ENCODE assay signal across 15 cellular contexts in the genomic region with DNA sequence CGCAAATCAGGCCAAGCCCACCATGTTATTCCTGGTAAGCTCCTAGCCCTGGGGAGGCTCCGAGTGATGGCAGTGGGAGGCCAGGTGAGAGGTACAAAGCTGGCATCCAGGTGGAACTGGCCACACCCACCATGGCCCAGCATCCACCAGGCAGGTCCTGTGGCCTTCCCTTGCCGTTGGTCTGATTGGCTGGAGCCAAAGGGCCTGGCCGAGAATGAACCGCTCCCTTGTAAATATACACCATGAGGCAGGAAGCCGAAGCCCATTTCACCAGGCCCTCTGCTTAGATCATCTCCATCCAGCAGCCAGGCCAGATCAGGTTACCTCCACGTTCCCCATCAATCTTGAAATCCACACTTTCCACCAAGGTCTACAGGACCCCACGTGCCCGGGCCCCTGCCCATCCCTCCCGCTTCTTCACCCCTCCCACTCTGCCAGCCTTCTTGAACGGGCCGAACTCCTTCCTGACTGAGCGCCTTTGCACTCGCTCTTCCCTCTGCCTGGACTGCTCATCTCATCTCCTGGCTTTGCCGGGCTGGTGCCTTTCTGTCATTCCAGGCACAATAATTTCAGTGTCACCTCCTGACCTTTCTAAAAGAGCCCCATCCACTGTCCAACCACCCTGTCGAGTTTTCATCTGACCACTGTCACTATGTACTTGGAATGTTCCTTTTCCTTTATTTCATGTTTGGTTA. TPM values are rescaled to one million over a fixed set of nuclear protein-coding genes. Genes with fewer than 3 reads are reported as not detected.
DNase-seq lines count a peak whose midpoint lies in the region; ATAC-seq, FAIRE-seq and TF ChIP-seq lines count a peak whose summit lies in the region.
"Had no signal": no experiment of that assay in that cellular context is flagged by ENCODE, and none has a peak within 500 bp of the region (broad histone marks: within the 10 kb centered on the region; RNA-seq: fewer than 3 reads in every experiment).

No MANE protein-coding gene starts in this region.

- no peak overlapping the region for H3K4me3 ChIP-seq in K562
- H3K4me3 ChIP-seq: pancreas, SJSA1, tibial artery had no signal

- H3K9me3 Mint-ChIP-seq in activated naive CD4-positive, alpha-beta T cell treated with anti-CD3 and anti-CD28 coated beads, Interleukin-2, amount 10 ng/mL, durations not matched to agents 7 days and 5 days: no peaks in the 10 kb centered on the region
- no peaks in the 10 kb centered on the region for H3K9me3 Mint-ChIP-seq in stimulated activated effector memory CD8-positive, alpha-beta T cell treated with anti-CD3 and anti-CD28 coated beads, Interleukin-12 subunit alpha, Interleukin-12 subunit beta, amount 100 ng/mL, for 72 hours

- H3K79me2 ChIP-seq in K562 (ENCODE audit: control insufficient read depth, insufficient read depth, low read length): peaks cover 29% of the 10 kb centered on the region

- POLR2A ChIA-PET in K562 (lab: Yijun Ruan, JAX): interaction anchor here (0.6 kb wide), 1 partner anchor 121 kb away, joined by 3 read pairs; no protein-coding TSS in a partner anchor

- TF ChIP-seq CTCF in K562 (IDR thresholded peaks at IDR 0.05 in 2 of 3, conservative IDR thresholded peaks at IDR 0.05 in 1 of 3; ENCODE audit: insufficient read depth in 2 of 3, low read depth in 1 of 3, low read length in 3 of 3): no peak

- H3K36me3 Mint-ChIP-seq in activated naive CD4-positive, alpha-beta T cell treated with anti-CD3 and anti-CD28 coated beads, Interleukin-2, amount 10 ng/mL, durations not matched to agents 7 days and 5 days: peaks cover 70% of the 10 kb centered on the region
- peaks cover 85% of the 10 kb centered on the region for H3K36me3 Mint-ChIP-seq in stimulated activated effector memory CD8-positive, alpha-beta T cell treated with anti-CD3 and anti-CD28 coated beads, Interleukin-12 subunit alpha, Interleukin-12 subunit beta, amount 100 ng/mL, for 72 hours

- no peaks in the 10 kb centered on the region for H3K27me3 Mint-ChIP-seq in activated naive CD4-positive, alpha-beta T cell treated with anti-CD3 and anti-CD28 coated beads, Interleukin-2, amount 10 ng/mL, durations not matched to agents 7 days and 5 days

- peaks cover 25% of the 10 kb centered on the region; the same call in 1 of the 3 replicates for H3K36me3 ChIP-seq in K562 (ENCODE audit: control insufficient read depth, insufficient read depth, low read length)
- H3K36me3 ChIP-seq: pancreas, tibial artery had no signal

- no peaks in the 10 kb centered on the region for H3K9me1 ChIP-seq in K562 (ENCODE audit: control insufficient read depth, insufficient read depth, low read length)

- in situ Hi-C loops in K562 (cut with MboI): no loop called here

- no peak overlapping the region for H2AFZ ChIP-seq in K562 (ENCODE audit: low read depth, low read length)

- intact Hi-C loops in K562 (cut with micrococcal nuclease): loop anchor here (10.0 kb wide), 2 partner anchors 45 to 115 kb away; no protein-coding TSS in a partner anchor

- TF ChIP-seq RAD21 in K562 (CRISPR knock-in tag; conservative IDR thresholded peaks at IDR 0.05 in 1 of 2, IDR thresholded peaks at IDR 0.05 in 1 of 2): no peak

- no peak for TF ChIP-seq EP300 in K562 (IDR thresholded peaks at IDR 0.05; ENCODE audit: low read length)

- H3K4me1 Mint-ChIP-seq in activated naive CD4-positive, alpha-beta T cell treated with anti-CD3 and anti-CD28 coated beads, Interleukin-2, amount 10 ng/mL, durations not matched to agents 7 days and 5 days: peaks cover 64% of the 10 kb centered on the region
- H3K4me1 Mint-ChIP-seq in stimulated activated effector memory CD8-positive, alpha-beta T cell treated with anti-CD3 and anti-CD28 coated beads, Interleukin-12 subunit alpha, Interleukin-12 subunit beta, amount 100 ng/mL, for 72 hours: peaks cover 75% of the 10 kb centered on the region

- H3K4me2 ChIP-seq in K562 (ENCODE audit: insufficient read depth, low read length): no peak overlapping the region

- BruUV-seq in K562 (replicated peaks; lab: Mats Ljungman, UMichigan): no TSS peak

- peaks cover 30 to 31% of the 10 kb centered on the region in 2 experiments; a peak in 4 of 5 replicates for H3K4me1 ChIP-seq in K562 (replicated peaks in 1 of 2; ENCODE audit: control insufficient read depth in 2 of 2, insufficient read depth in 2 of 2, low read length in 2 of 2)
- H3K4me1 ChIP-seq: pancreas had no signal

- FAIRE-seq in K562 (lab: Jason Lieb, UNC): no peak
- FAIRE-seq: GM18507, islet of Langerhans, pancreas had no signal

- TF ChIP-seq POLR2A in K562 (conservative IDR thresholded peaks at IDR 0.05): no peak; the same call in 1 of the 2 replicates

- no peaks in the 10 kb centered on the region for H3K9me3 ChIP-seq in K562 (replicated peaks; ENCODE audit: control insufficient read depth, insufficient read depth, low read depth, low read length)
- H3K9me3 ChIP-seq: pancreas, SJSA1, tibial artery had no signal

- H3K4me3 Mint-ChIP-seq in activated naive CD4-positive, alpha-beta T cell treated with anti-CD3 and anti-CD28 coated beads, Interleukin-2, amount 10 ng/mL, durations not matched to agents 7 days and 5 days: peak overlapping the region; percentile 11
- peak overlapping the region; percentile 95 for H3K4me3 Mint-ChIP-seq in stimulated activated effector memory CD8-positive, alpha-beta T cell treated with anti-CD3 and anti-CD28 coated beads, Interleukin-12 subunit alpha, Interleukin-12 subunit beta, amount 100 ng/mL, for 72 hours

- no peak overlapping the region for H3K27ac ChIP-seq in K562 (ENCODE audit: extremely low read depth, low read depth, low read length)
- H3K27ac ChIP-seq: C4-2B, pancreas, SJSA1, tibial artery had no signal

- peak overlapping the region in 1 of 2 experiments; percentile 11; a peak in 1 of 4 replicates for H3K9ac ChIP-seq in K562 (ENCODE audit: insufficient read depth in 1 of 2, low read depth in 2 of 2, low read length in 2 of 2)

- no peaks in the 10 kb centered on the region for H3K27me3 ChIP-seq in K562 (ENCODE audit: control insufficient read depth in 2 of 2, insufficient read depth in 2 of 2, low read length in 2 of 2)
- H3K27me3 ChIP-seq: pancreas, SJSA1, tibial artery had no signal

- CTCF ChIA-PET in activated naive CD4-positive, alpha-beta T cell treated with anti-CD3 and anti-CD28 coated beads, Interleukin-2, amount 10 ng/mL, durations not matched to agents 7 days and 5 days (lab: Charles Lee): interaction anchor here (9.6 kb wide), 1 partner anchor 280 kb away, joined by 95 read pairs; no protein-coding TSS in a partner anchor
- CTCF ChIA-PET in K562 (lab: Yijun Ruan, JAX; ENCODE audit: low intra/inter-chr PET ratio): no interaction called here

- ATAC-seq in K562: no peak
- no peak for ATAC-seq in stimulated activated effector memory CD8-positive, alpha-beta T cell treated with anti-CD3 and anti-CD28 coated beads, Interleukin-12 subunit alpha, Interleukin-12 subunit beta, amount 100 ng/mL, for 72 hours
- ATAC-seq: pancreas had no signal

- DNase-seq in activated naive CD4-positive, alpha-beta T cell treated with anti-CD3 and anti-CD28 coated beads, Interleukin-2, amount 10 ng/mL, durations not matched to agents 7 days and 5 days: peak; percentile 42
- no peak for DNase-seq in activated naive CD4-positive, alpha-beta T cell treated with anti-CD3 and anti-CD28 coated beads, Interleukin-2, amount 50 U/mL, for 16 hours
- DNase-seq in NCI-H510A treated with DMSO at 0.1 percent for 48 hours (lab: John Stamatoyannopoulos, UW) (peak; percentile 56), K562 (ENCODE audit: extremely low read depth in 1 of 4, low spot score in 3 of 4) (no peak), NCI-H774 (lab: John Stamatoyannopoulos, UW) (no peak), AML-193 (lab: John Stamatoyannopoulos, UW) (no peak), OCI-M1 (lab: John Stamatoyannopoulos, UW) (no peak)
- DNase-seq in stimulated activated effector memory CD8-positive, alpha-beta T cell treated with anti-CD3 and anti-CD28 coated beads, Interleukin-12 subunit alpha, Interleukin-12 subunit beta, amount 100 ng/mL, for 72 hours (ENCODE audit: low spot score in 2 of 2): peak in 1 of 2 donors; percentile 73
- DNase-seq: NCI-H1105, pancreas, tibial artery had no signal

- H4K20me1 ChIP-seq in K562 (replicated peaks; ENCODE audit: control insufficient read depth, insufficient read depth, low read length): no peaks in the 10 kb centered on the region; the same call in 1 of the 2 replicates

- peak overlapping the region; percentile 86 for H3K27ac Mint-ChIP-seq in activated naive CD4-positive, alpha-beta T cell treated with anti-CD3 and anti-CD28 coated beads, Interleukin-2, amount 10 ng/mL, durations not matched to agents 7 days and 5 days
- H3K27ac Mint-ChIP-seq in stimulated activated effector memory CD8-positive, alpha-beta T cell treated with anti-CD3 and anti-CD28 coated beads, Interleukin-12 subunit alpha, Interleukin-12 subunit beta, amount 100 ng/mL, for 72 hours: peak overlapping the region; percentile 99

- 66% methylated on average over 16 of the region's 16 CpGs for WGBS in K562 (ENCODE audit: insufficient coverage, low coverage, missing lambda C conversion rate)

RNA-seq across cellular contexts. Expression of gene SOCS1, which starts 5.8 kb away (rescaled TPM):
- total RNA-seq in K562 (2011; cell fraction: chromatin; rRNA removed; ENCODE audit: low replicate concordance): 6.9 and 32.4 TPM in 2 replicates
- total RNA-seq in K562 (2011; cell fraction: nucleolus; rRNA removed): 49.0 and 69.4 TPM in 2 replicates
- total RNA-seq in K562 (2011; cell fraction: nucleoplasm; rRNA removed): 25.5 and 31.5 TPM in 2 replicates
- total RNA-seq in K562 (2014; rRNA removed) (2.9 and 3.3 TPM in 2 replicates), K562 (2014; rRNA removed; fragmentation: Illumina TruSeq; extraction: Trizol) (0.29 and 0.44 TPM in 2 replicates), K562 (2015; rRNA removed; fragmentation: Illumina TruSeq; extraction: Trizol) (1.8 and 2.3 TPM in 2 replicates), K562 (2021) (7.1 and 7.5 TPM in 2 replicates)
- polyA plus RNA-seq in K562 (2011; rRNA removed) (3.8 and 6.4 TPM in 2 replicates), K562 (2014; fragmentation: Illumina TruSeq; extraction: Trizol) (1.1 and 1.4 TPM in 2 replicates), K562 (2014; fragmentation: Nextera tagmentation; extraction: Ambion mirVana) (under 1 TPM; 0.04 to 0.10 TPM), K562 (2014; rRNA removed) (6.2 and 7.2 TPM in 2 replicates)
- 11.2 and 23.7 TPM in 2 replicates for polyA plus RNA-seq in K562 (2011; cell fraction: cytosol; rRNA removed)
- 30.0 and 38.3 TPM in 2 replicates for polyA plus RNA-seq in K562 (2011; cell fraction: nucleus; rRNA removed)
- polyA plus RNA-seq in K562 (2012): 8.5 and 19.6 TPM in 2 replicates
- polyA minus RNA-seq in K562 (2011; rRNA and poly(A)+ RNA removed): 1.2 and 1.6 TPM in 2 replicates
- polyA minus RNA-seq in K562 (2011; cell fraction: cytosol; rRNA and poly(A)+ RNA removed): 6.1 and 17.1 TPM in 2 replicates
- 33.7 and 41.5 TPM in 2 replicates for polyA minus RNA-seq in K562 (2011; cell fraction: nucleus; rRNA and poly(A)+ RNA removed)

RNA-seq across cellular contexts. Expression of gene TNP2, which starts 18.9 kb away (rescaled TPM):
- not detected in 2 replicates for total RNA-seq in K562 (2011; cell fraction: chromatin; rRNA removed; ENCODE audit: low replicate concordance)
- total RNA-seq in K562 (2011; cell fraction: nucleolus; rRNA removed): not detected in 2 replicates
- total RNA-seq in K562 (2011; cell fraction: nucleoplasm; rRNA removed): not detected in 2 replicates
- total RNA-seq in K562 (2014; rRNA removed): not detected in 2 replicates
- total RNA-seq in K562 (2014; rRNA removed; fragmentation: Illumina TruSeq; extraction: Trizol): not detected in 2 replicates
- total RNA-seq in K562 (2015; rRNA removed; fragmentation: Illumina TruSeq; extraction: Trizol): not detected in 2 replicates
- total RNA-seq in K562 (2021): not detected in 2 replicates
- not detected in 2 replicates for polyA plus RNA-seq in K562 (2011; rRNA removed)
- polyA plus RNA-seq in K562 (2011; cell fraction: cytosol; rRNA removed): not detected in 2 replicates
- not detected in 2 replicates for polyA plus RNA-seq in K562 (2011; cell fraction: nucleus; rRNA removed)
- polyA plus RNA-seq in K562 (2012): not detected in 2 replicates
- polyA plus RNA-seq in K562 (2014; fragmentation: Illumina TruSeq; extraction: Trizol): not detected in 2 replicates
- not detected for polyA plus RNA-seq in K562 (2014; fragmentation: Nextera tagmentation; extraction: Ambion mirVana)
- polyA plus RNA-seq in K562 (2014; rRNA removed): not detected in 2 replicates
- not detected in 2 replicates for polyA minus RNA-seq in K562 (2011; rRNA and poly(A)+ RNA removed)
- not detected in 2 replicates for polyA minus RNA-seq in K562 (2011; cell fraction: cytosol; rRNA and poly(A)+ RNA removed)
- polyA minus RNA-seq in K562 (2011; cell fraction: nucleus; rRNA and poly(A)+ RNA removed): not detected in 2 replicates
- total RNA-seq: pancreas, SJSA1 had no signal
- polyA plus RNA-seq: pancreas had no signal

RNA-seq across cellular contexts. Expression of gene PRM3, which starts 23.2 kb away (rescaled TPM):
- not detected in 2 replicates for total RNA-seq in K562 (2011; cell fraction: chromatin; rRNA removed; ENCODE audit: low replicate concordance)
- not detected in 2 replicates for total RNA-seq in K562 (2011; cell fraction: nucleolus; rRNA removed)
- total RNA-seq in K562 (2011; cell fraction: nucleoplasm; rRNA removed): not detected in 2 replicates
- not detected in 2 replicates for total RNA-seq in K562 (2014; rRNA removed)
- total RNA-seq in K562 (2014; rRNA removed; fragmentation: Illumina TruSeq; extraction: Trizol): not detected in 2 replicates
- total RNA-seq in K562 (2015; rRNA removed; fragmentation: Illumina TruSeq; extraction: Trizol): not detected in 2 replicates
- not detected in 2 replicates for total RNA-seq in K562 (2021)
- not detected in 2 replicates for polyA plus RNA-seq in K562 (2011; rRNA removed)
- polyA plus RNA-seq in K562 (2011; cell fraction: cytosol; rRNA removed): not detected in 2 replicates
- not detected in 2 replicates for polyA plus RNA-seq in K562 (2011; cell fraction: nucleus; rRNA removed)
- polyA plus RNA-seq in K562 (2012): not detected in 2 replicates
- polyA plus RNA-seq in K562 (2014; fragmentation: Illumina TruSeq; extraction: Trizol): not detected in 2 replicates
- not detected for polyA plus RNA-seq in K562 (2014; fragmentation: Nextera tagmentation; extraction: Ambion mirVana)
- polyA plus RNA-seq in K562 (2014; rRNA removed): not detected in 2 replicates
- polyA minus RNA-seq in K562 (2011; rRNA and poly(A)+ RNA removed): not detected in 2 replicates
- polyA minus RNA-seq in K562 (2011; cell fraction: cytosol; rRNA and poly(A)+ RNA removed): not detected in 2 replicates
- not detected in 2 replicates for polyA minus RNA-seq in K562 (2011; cell fraction: nucleus; rRNA and poly(A)+ RNA removed)
- total RNA-seq: pancreas, SJSA1 had no signal
- polyA plus RNA-seq: pancreas had no signal

RNA-seq across cellular contexts. Expression of gene PRM2, which starts 26.0 kb away (rescaled TPM):
- not detected in 2 replicates for total RNA-seq in K562 (2011; cell fraction: chromatin; rRNA removed; ENCODE audit: low replicate concordance)
- not detected in 2 replicates for total RNA-seq in K562 (2011; cell fraction: nucleolus; rRNA removed)
- not detected in 2 replicates for total RNA-seq in K562 (2011; cell fraction: nucleoplasm; rRNA removed)
- total RNA-seq in K562 (2014; rRNA removed) (not detected in 2 replicates), K562 (2014; rRNA removed; fragmentation: Illumina TruSeq; extraction: Trizol) (not detected in 2 replicates), K562 (2015; rRNA removed; fragmentation: Illumina TruSeq; extraction: Trizol) (not detected in 2 replicates), K562 (2021) (not detected in 2 replicates)
- polyA plus RNA-seq in K562 (2011; rRNA removed) (not detected in 2 replicates), K562 (2014; fragmentation: Illumina TruSeq; extraction: Trizol) (not detected in 2 replicates), K562 (2014; fragmentation: Nextera tagmentation; extraction: Ambion mirVana) (not detected), K562 (2014; rRNA removed) (not detected in 2 replicates)
- not detected in 2 replicates for polyA plus RNA-seq in K562 (2011; cell fraction: cytosol; rRNA removed)
- polyA plus RNA-seq in K562 (2011; cell fraction: nucleus; rRNA removed): not detected in 2 replicates
- polyA plus RNA-seq in K562 (2012): not detected in 2 replicates
- polyA minus RNA-seq in K562 (2011; rRNA and poly(A)+ RNA removed): not detected in 2 replicates
- polyA minus RNA-seq in K562 (2011; cell fraction: cytosol; rRNA and poly(A)+ RNA removed): not detected in 2 replicates
- polyA minus RNA-seq in K562 (2011; cell fraction: nucleus; rRNA and poly(A)+ RNA removed): not detected in 2 replicates
- total RNA-seq: pancreas, SJSA1 had no signal
- polyA plus RNA-seq: pancreas had no signal

RNA-seq across cellular contexts. Expression of gene PRM1, which starts 30.9 kb away (rescaled TPM):
- total RNA-seq in K562 (2011; cell fraction: chromatin; rRNA removed; ENCODE audit: low replicate concordance): not detected in 2 replicates
- total RNA-seq in K562 (2011; cell fraction: nucleolus; rRNA removed): not detected in 2 replicates
- not detected in 2 replicates for total RNA-seq in K562 (2011; cell fraction: nucleoplasm; rRNA removed)
- total RNA-seq in K562 (2014; rRNA removed) (not detected in 2 replicates), K562 (2014; rRNA removed; fragmentation: Illumina TruSeq; extraction: Trizol) (not detected in 2 replicates), K562 (2015; rRNA removed; fragmentation: Illumina TruSeq; extraction: Trizol) (not detected in 2 replicates), K562 (2021) (not detected in 2 replicates)
- polyA plus RNA-seq in K562 (2011; rRNA removed) (not detected in 2 replicates), K562 (2014; fragmentation: Illumina TruSeq; extraction: Trizol) (not detected in 2 replicates), K562 (2014; fragmentation: Nextera tagmentation; extraction: Ambion mirVana) (not detected), K562 (2014; rRNA removed) (not detected in 2 replicates)
- not detected in 2 replicates for polyA plus RNA-seq in K562 (2011; cell fraction: cytosol; rRNA removed)
- polyA plus RNA-seq in K562 (2011; cell fraction: nucleus; rRNA removed): not detected in 2 replicates
- not detected in 2 replicates for polyA plus RNA-seq in K562 (2012)
- polyA minus RNA-seq in K562 (2011; rRNA and poly(A)+ RNA removed): not detected in 2 replicates
- polyA minus RNA-seq in K562 (2011; cell fraction: cytosol; rRNA and poly(A)+ RNA removed): not detected in 2 replicates
- not detected in 2 replicates for polyA minus RNA-seq in K562 (2011; cell fraction: nucleus; rRNA and poly(A)+ RNA removed)
- total RNA-seq: pancreas, SJSA1 had no signal
- polyA plus RNA-seq: pancreas had no signal

Comparison
In these comparisons a context has a peak if more than half of its experiments do, and no peak if none do; other contexts are left out.
1. DNase-seq: peak in activated naive CD4-positive, alpha-beta T cell treated with anti-CD3 and anti-CD28 coated beads, Interleukin-2, amount 10 ng/mL, durations not matched to agents 7 days and 5 days (single experiment) and NCI-H510A treated with DMSO at 0.1 percent for 48 hours (single experiment); none in activated naive CD4-positive, alpha-beta T cell treated with anti-CD3 and anti-CD28 coated beads, Interleukin-2, amount 50 U/mL, for 16 hours (single experiment), K562 (0 of 4), NCI-H774 (single experiment), AML-193 (0 of 2) and OCI-M1 (single experiment).